Comparison of ENCODE assay signal across 1 cellular context in genomic region chr12:120292661-120293531, GRCh38.
TF ChIP-seq lines count a peak whose summit lies in the region.

Gene RNU4-1 (minus strand): TSS chr12:120293237.

TF ChIP-seq in SK-N-SH treated with all-trans-retinoic acid at 6 μM for 48 hours, 23 proteins besides CTCF, POLR2A, EP300 and RAD21 (continued from another document):
- TF ChIP-seq ZNF8 (CRISPR knock-in tag; IDR thresholded peaks at IDR 0.05), result peak; percentile 48; the same call in 1 of the 2 replicates
- no peak for TF ChIP-seq SNAI2 (CRISPR knock-in tag; IDR thresholded peaks at IDR 0.05)
- peak; percentile 91 for TF ChIP-seq RARB (CRISPR knock-in tag; IDR thresholded peaks at IDR 0.05)
- peak; percentile 93 for TF ChIP-seq PATZ1 (CRISPR knock-in tag; IDR thresholded peaks at IDR 0.05; ENCODE audit: borderline replicate concordance)
- peak; percentile 96 for TF ChIP-seq CSRNP3 (CRISPR knock-in tag; IDR thresholded peaks at IDR 0.05)
- no peak for TF ChIP-seq OSR1 (CRISPR knock-in tag; IDR thresholded peaks at IDR 0.05)
